ENCODE assay signal across 1 cellular context in the genomic region with DNA sequence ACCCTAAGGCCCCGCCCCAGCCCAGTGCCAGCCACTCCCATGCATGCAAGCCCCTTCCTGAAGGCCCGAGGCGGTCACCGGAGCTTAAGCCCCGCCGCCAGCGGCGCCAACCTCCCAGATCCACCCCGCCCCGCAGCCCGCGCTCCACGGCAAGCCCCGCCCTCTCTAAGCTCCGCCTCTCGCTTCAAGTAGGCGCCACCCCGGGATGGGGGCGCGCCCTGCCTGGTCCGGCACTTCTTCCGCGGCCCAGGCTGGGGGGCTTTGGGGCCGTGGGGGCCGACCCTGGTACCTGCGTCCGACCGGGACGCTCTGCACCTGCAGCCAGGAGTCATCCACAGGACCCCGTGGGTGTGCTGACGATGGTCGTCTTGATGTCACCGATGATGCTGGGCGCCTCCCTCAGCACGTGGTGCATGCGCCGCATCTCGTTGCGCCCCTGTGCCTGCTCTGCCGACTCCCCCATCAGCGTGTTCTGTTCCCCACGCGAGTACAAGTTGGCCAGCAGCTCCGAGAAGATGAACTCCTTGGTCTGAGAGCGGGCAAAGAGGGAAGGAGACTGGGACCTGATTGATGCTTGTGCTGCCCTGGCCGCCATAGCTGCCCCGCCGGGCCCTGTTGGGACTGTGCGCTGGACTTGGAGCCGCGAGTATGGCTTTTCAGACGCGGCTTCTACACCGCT.
TF ChIP-seq lines count a peak whose summit lies in the region.

No MANE protein-coding gene starts in this region.

TF ChIP-seq in A549, 52 proteins besides CTCF, POLR2A, EP300 and RAD21 (continued from another document):
- TF ChIP-seq, protein P1, sequence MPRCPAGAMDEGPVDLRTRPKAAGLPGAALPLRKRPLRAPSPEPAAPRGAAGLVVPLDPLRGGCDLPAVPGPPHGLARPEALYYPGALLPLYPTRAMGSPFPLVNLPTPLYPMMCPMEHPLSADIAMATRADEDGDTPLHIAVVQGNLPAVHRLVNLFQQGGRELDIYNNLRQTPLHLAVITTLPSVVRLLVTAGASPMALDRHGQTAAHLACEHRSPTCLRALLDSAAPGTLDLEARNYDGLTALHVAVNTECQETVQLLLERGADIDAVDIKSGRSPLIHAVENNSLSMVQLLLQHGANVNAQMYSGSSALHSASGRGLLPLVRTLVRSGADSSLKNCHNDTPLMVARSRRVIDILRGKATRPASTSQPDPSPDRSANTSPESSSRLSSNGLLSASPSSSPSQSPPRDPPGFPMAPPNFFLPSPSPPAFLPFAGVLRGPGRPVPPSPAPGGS (IDR thresholded peaks at IDR 0.05) = no peak
- TF ChIP-seq, protein P2, sequence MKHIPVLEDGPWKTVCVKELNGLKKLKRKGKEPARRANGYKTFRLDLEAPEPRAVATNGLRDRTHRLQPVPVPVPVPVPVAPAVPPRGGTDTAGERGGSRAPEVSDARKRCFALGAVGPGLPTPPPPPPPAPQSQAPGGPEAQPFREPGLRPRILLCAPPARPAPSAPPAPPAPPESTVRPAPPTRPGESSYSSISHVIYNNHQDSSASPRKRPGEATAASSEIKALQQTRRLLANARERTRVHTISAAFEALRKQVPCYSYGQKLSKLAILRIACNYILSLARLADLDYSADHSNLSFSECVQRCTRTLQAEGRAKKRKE (CRISPR knock-in tag; IDR thresholded peaks at IDR 0.05; ENCODE audit: low read depth) = peak; percentile 81
- TF ChIP-seq FOSL2 (IDR thresholded peaks at IDR 0.05) = no peak
- TF ChIP-seq FOSL2 (CRISPR knock-in tag; IDR thresholded peaks at IDR 0.05) = peak; percentile 25; the same call in 1 of the 2 replicates
- 0 out of 2 replicates have a peak, but pooled peaks have one; percentile 53 for TF ChIP-seq TFCP2L1 (CRISPR knock-in tag; IDR thresholded peaks at IDR 0.05)
- peak; percentile 75; the same call in 1 of the 2 replicates for TF ChIP-seq HOXB5 (CRISPR knock-in tag; IDR thresholded peaks at IDR 0.05)
- no peak for TF ChIP-seq ZSCAN20 (CRISPR knock-in tag; IDR thresholded peaks at IDR 0.05)
- no peak for TF ChIP-seq FOXS1 (CRISPR knock-in tag; IDR thresholded peaks at IDR 0.05)
- peak; percentile 84; the same call in 1 of the 2 replicates for TF ChIP-seq MYC (IDR thresholded peaks at IDR 0.05; ENCODE audit: borderline replicate concordance, low read length)
- TF ChIP-seq RNF2 (IDR thresholded peaks at IDR 0.05; ENCODE audit: borderline replicate concordance, low read depth) = 0 out of 2 replicates have a peak, but pooled peaks have one; percentile 54
- no peak for TF ChIP-seq HEYL (CRISPR knock-in tag; IDR thresholded peaks at IDR 0.05)
